10 cellular contexts compared by ENCODE assay signal in genomic region chr2:44799105-44799504, GRCh38.
"Had no signal": no experiment of that assay in that cellular context is flagged by ENCODE, and none has a peak within 500 bp of the region (broad histone marks: within the 10 kb centered on the region; RNA-seq: fewer than 3 reads in every experiment).

No MANE protein-coding gene starts in this region.

- H3K27ac ChIP-seq: GM23248 had no signal

- H2AFZ ChIP-seq: GM23248, GM23338 had no signal

- H3K9ac ChIP-seq: GM23248 had no signal

- DNase-seq: GM23248, GOT3, H7, H9, HCEC 1CT, HFFc6 had no signal

- FAIRE-seq: H54 had no signal

- H3K4me3 ChIP-seq: GM23248, GM23338, HAP-1 had no signal

- ATAC-seq: GM23338, HCT116 had no signal

- H3K36me3 ChIP-seq: HAP-1 had no signal

- H3K9me3 ChIP-seq: HAP-1 had no signal
